Comparison of ENCODE assay signal across 20 cellular contexts in the genomic region with DNA sequence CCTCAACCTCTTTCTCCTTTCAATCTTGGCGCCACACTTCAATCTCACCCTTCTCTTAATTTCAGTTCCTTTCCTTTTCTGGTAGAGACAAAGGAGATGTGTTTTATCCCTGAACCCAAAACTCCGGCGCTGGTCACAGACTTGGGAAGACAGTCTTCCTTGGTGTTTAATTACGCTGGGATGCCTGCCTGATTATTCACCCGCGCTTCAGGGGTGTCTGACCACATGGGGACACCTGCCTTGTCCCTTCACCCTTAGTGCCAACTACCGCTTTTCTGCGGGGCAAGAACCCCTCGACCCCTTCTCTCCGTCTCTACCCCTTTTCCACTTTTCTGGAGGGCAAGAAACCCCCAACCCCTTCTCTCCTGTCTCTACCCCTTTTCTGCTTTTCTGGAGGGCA.
"Had no signal": no experiment of that assay in that cellular context is flagged by ENCODE, and none has a peak within 500 bp of the region (broad histone marks: within the 10 kb centered on the region; RNA-seq: fewer than 3 reads in every experiment).

No MANE protein-coding gene starts in this region.

- H3K27ac Mint-ChIP-seq: activated CD4-positive, alpha-beta T cell treated with anti-CD3 and anti-CD28 coated beads, Interleukin-2, amount 10 ng/mL, durations not matched to agents 24 days and 14 days; activated CD8-positive, alpha-beta T cell treated with anti-CD3 and anti-CD28 coated beads for 36 hours; activated naive CD8-positive, alpha-beta T cell treated with anti-CD3 and anti-CD28 coated beads, Interleukin-2, amount 10 ng/mL, durations not matched to agents 7 days and 5 days; activated T-helper 17 cell treated with anti-CD3 and anti-CD28 coated beads, Interleukin-2, amount 50 U/mL, for 72 hours; effector memory CD8-positive, alpha-beta T cell; naive thymus-derived CD8-positive, alpha-beta T cell; stimulated activated naive B cell treated with anti-CD40 and anti-IgM and Interleukin-4, amounts not matched to agents 10 μg/mL and 1 μg/mL and 100 μg/mL, for 72 hours; T-cell had no signal

- H3K4me1 Mint-ChIP-seq: activated CD4-positive, alpha-beta T cell treated with anti-CD3 and anti-CD28 coated beads, Interleukin-2, amount 10 ng/mL, durations not matched to agents 24 days and 14 days; activated T-helper 17 cell treated with anti-CD3 and anti-CD28 coated beads, Interleukin-2, amount 50 U/mL, for 72 hours had no signal

- H3K9ac ChIP-seq: parathyroid adenoma had no signal

- H3K36me3 ChIP-seq: cardiac muscle cell, neutrophil, thoracic aorta had no signal

- H3K27me3 Mint-ChIP-seq: activated CD8-positive, alpha-beta T cell treated with anti-CD3 and anti-CD28 coated beads for 36 hours; activated naive CD8-positive, alpha-beta T cell treated with anti-CD3 and anti-CD28 coated beads, Interleukin-2, amount 10 ng/mL, durations not matched to agents 7 days and 5 days had no signal

- H3K4me3 ChIP-seq: cardiac muscle cell, thoracic aorta had no signal

- H3K9me3 Mint-ChIP-seq: activated CD4-positive, alpha-beta T cell treated with anti-CD3 and anti-CD28 coated beads, Interleukin-2, amount 10 ng/mL, durations not matched to agents 24 days and 14 days; activated CD8-positive, alpha-beta T cell treated with anti-CD3 and anti-CD28 coated beads for 36 hours; activated naive CD8-positive, alpha-beta T cell treated with anti-CD3 and anti-CD28 coated beads, Interleukin-2, amount 10 ng/mL, durations not matched to agents 7 days and 5 days; activated T-helper 17 cell treated with anti-CD3 and anti-CD28 coated beads, Interleukin-2, amount 50 U/mL, for 72 hours; effector memory CD8-positive, alpha-beta T cell; stimulated activated naive B cell treated with anti-CD40 and anti-IgM and Interleukin-4, amounts not matched to agents 10 μg/mL and 1 μg/mL and 100 μg/mL, for 72 hours; T-cell had no signal

- H3K4me1 ChIP-seq: parathyroid adenoma had no signal

- H3K9me3 ChIP-seq: neutrophil, thoracic aorta had no signal

- ATAC-seq: activated CD8-positive, alpha-beta T cell treated with anti-CD3 and anti-CD28 coated beads for 36 hours; activated T-helper 17 cell treated with anti-CD3 and anti-CD28 coated beads, Interleukin-2, amount 50 U/mL, for 72 hours; effector memory CD8-positive, alpha-beta T cell; left ventricle myocardium superior; naive thymus-derived CD8-positive, alpha-beta T cell; sciatic nerve; stimulated activated naive B cell treated with anti-CD40 and anti-IgM and Interleukin-4, amounts not matched to agents 10 μg/mL and 1 μg/mL and 100 μg/mL, for 72 hours; T-cell had no signal

- H3K27me3 ChIP-seq: cardiac muscle cell, neutrophil had no signal

- H3K27ac ChIP-seq: cardiac muscle cell, neutrophil, parathyroid adenoma, thoracic aorta had no signal

- H3K4me3 Mint-ChIP-seq: activated CD4-positive, alpha-beta T cell treated with anti-CD3 and anti-CD28 coated beads, Interleukin-2, amount 10 ng/mL, durations not matched to agents 24 days and 14 days; activated CD8-positive, alpha-beta T cell treated with anti-CD3 and anti-CD28 coated beads for 36 hours; activated naive CD8-positive, alpha-beta T cell treated with anti-CD3 and anti-CD28 coated beads, Interleukin-2, amount 10 ng/mL, durations not matched to agents 7 days and 5 days; activated T-helper 17 cell treated with anti-CD3 and anti-CD28 coated beads, Interleukin-2, amount 50 U/mL, for 72 hours; effector memory CD8-positive, alpha-beta T cell; naive thymus-derived CD8-positive, alpha-beta T cell; stimulated activated naive B cell treated with anti-CD40 and anti-IgM and Interleukin-4, amounts not matched to agents 10 μg/mL and 1 μg/mL and 100 μg/mL, for 72 hours; T-cell had no signal

- H3K36me3 Mint-ChIP-seq: activated naive CD8-positive, alpha-beta T cell treated with anti-CD3 and anti-CD28 coated beads, Interleukin-2, amount 10 ng/mL, durations not matched to agents 7 days and 5 days; naive thymus-derived CD8-positive, alpha-beta T cell; stimulated activated naive B cell treated with anti-CD40 and anti-IgM and Interleukin-4, amounts not matched to agents 10 μg/mL and 1 μg/mL and 100 μg/mL, for 72 hours; T-cell had no signal

- DNase-seq: activated CD4-positive, alpha-beta T cell treated with anti-CD3 and anti-CD28 coated beads, Interleukin-2, amount 10 ng/mL, durations not matched to agents 24 days and 14 days; activated CD4-positive, CD25-positive, alpha-beta regulatory T cell; activated CD8-positive, alpha-beta T cell treated with anti-CD3 and anti-CD28 coated beads for 36 hours; activated naive CD4-positive, alpha-beta T cell treated with Interleukin-2 at 50 U/mL for 16 hours; activated naive CD8-positive, alpha-beta T cell treated with anti-CD3 and anti-CD28 coated beads, Interleukin-2, amount 10 ng/mL, durations not matched to agents 7 days and 5 days; activated T-cell treated with anti-CD3 and anti-CD28 coated beads, Interleukin-2, amount 50 U/mL, for 1 hour; amygdala; dermis blood vessel endothelial cell; effector memory CD8-positive, alpha-beta T cell; left ventricle myocardium superior; naive thymus-derived CD8-positive, alpha-beta T cell; stimulated activated naive B cell treated with anti-CD40 and anti-IgM and Interleukin-4, amounts not matched to agents 10 μg/mL and 1 μg/mL and 100 μg/mL, for 72 hours; T-cell; T1000 had no signal
